ENCODE assay signal across 8 cellular contexts in genomic region chr3:177824190-177824786, GRCh38.
A peak's percentile ranks its signal among the peaks of the same experiment; 100 is the strongest.
DNase-seq lines count a peak whose midpoint lies in the region; TF ChIP-seq lines count a peak whose summit lies in the region.

No MANE protein-coding gene starts in this region.

- H3K9me3 ChIP-seq in CD4-positive, alpha-beta memory T cell (ENCODE audit: control insufficient read depth in 1 of 2, low read length in 2 of 2): no peaks in the 10 kb centered on the region

- H3K27me3 Mint-ChIP-seq in mesothelial cell of epicardium (ENCODE audit: low read depth): no peaks in the 10 kb centered on the region
- no peaks in the 10 kb centered on the region for H3K27me3 Mint-ChIP-seq in type B pancreatic cell
- H3K27me3 Mint-ChIP-seq in CD4-positive, alpha-beta memory T cell: no peaks in the 10 kb centered on the region
- H3K27me3 Mint-ChIP-seq in activated naive CD4-positive, alpha-beta T cell treated with anti-CD3 and anti-CD28 coated beads for 36 hours (ENCODE audit: low read depth): no peaks in the 10 kb centered on the region

- CTCF ChIA-PET in CD4-positive, alpha-beta memory T cell (lab: Charles Lee; ENCODE audit: partially characterized antibody): no interaction called here
- CTCF ChIA-PET in activated naive CD4-positive, alpha-beta T cell treated with anti-CD3 and anti-CD28 coated beads for 36 hours (lab: Charles Lee): interaction anchor here (0.7 kb wide), 1 partner anchor 462 kb away, joined by 3 read pairs; no protein-coding TSS in a partner anchor

- no peak overlapping the region for H3K4me3 ChIP-seq in CD4-positive, alpha-beta memory T cell (ENCODE audit: low read length in 2 of 2)

- H3K36me3 ChIP-seq in CD4-positive, alpha-beta memory T cell (ENCODE audit: insufficient read depth, low read length): no peaks in the 10 kb centered on the region

- H3K4me1 ChIP-seq in CD4-positive, alpha-beta memory T cell (ENCODE audit: insufficient read depth, low read length): no peaks in the 10 kb centered on the region

- H3K4me1 Mint-ChIP-seq in mesothelial cell of epicardium (peaks cover 41% of the 10 kb centered on the region), type B pancreatic cell (ENCODE audit: unreplicated experiment) (peaks cover 48% of the 10 kb centered on the region)
- peaks cover 0 to 5% (median under 1%) of the 10 kb centered on the region in 4 donors for H3K4me1 Mint-ChIP-seq in CD4-positive, alpha-beta memory T cell
- peaks cover 30% of the 10 kb centered on the region for H3K4me1 Mint-ChIP-seq in activated naive CD4-positive, alpha-beta T cell treated with anti-CD3 and anti-CD28 coated beads for 36 hours (ENCODE audit: low read depth)

- H3K27me3 ChIP-seq in CD4-positive, alpha-beta memory T cell (ENCODE audit: insufficient read depth, low read length): no peaks in the 10 kb centered on the region

- POLR2A ChIA-PET in CD4-positive, alpha-beta memory T cell (lab: Charles Lee; ENCODE audit: partially characterized antibody): no interaction called here

- H3K9me3 Mint-ChIP-seq in mesothelial cell of epicardium (no peaks in the 10 kb centered on the region), type B pancreatic cell (no peaks in the 10 kb centered on the region)
- H3K9me3 Mint-ChIP-seq in CD4-positive, alpha-beta memory T cell: no peaks in the 10 kb centered on the region
- no peaks in the 10 kb centered on the region for H3K9me3 Mint-ChIP-seq in activated naive CD4-positive, alpha-beta T cell treated with anti-CD3 and anti-CD28 coated beads for 36 hours

- TF ChIP-seq CTCF in mesothelial cell of epicardium (IDR thresholded peaks at IDR 0.05; ENCODE audit: unreplicated experiment): no peak
- no peak for TF ChIP-seq CTCF in type B pancreatic cell (conservative IDR thresholded peaks at IDR 0.05)

- no peak overlapping the region for H3K27ac ChIP-seq in CD4-positive, alpha-beta memory T cell (ENCODE audit: low read depth, low read length)

- intact Hi-C loops in CD4-positive, alpha-beta memory T cell (cut with micrococcal nuclease): no loop called here
- intact Hi-C loops in activated naive CD4-positive, alpha-beta T cell treated with anti-CD3 and anti-CD28 coated beads for 36 hours (cut with micrococcal nuclease): no loop called here

- DNase-seq in NCI-H345 (lab: John Stamatoyannopoulos, UW) (peak; percentile 81), dermis blood vessel endothelial cell (peak; percentile 77), mesothelial cell of epicardium (ENCODE audit: low spot score in 2 of 2, unreplicated experiment in 2 of 2) (no peak), type B pancreatic cell (ENCODE audit: extremely low spot score, unreplicated experiment) (no peak), NOMO-1 treated with dmso at 0.1 percent for 144 hours (lab: John Stamatoyannopoulos, UW; ENCODE audit: unreplicated experiment) (no peak), NCI-H1105 treated with DMSO at 0.1 percent for 48 hours (lab: John Stamatoyannopoulos, UW) (no peak)
- DNase-seq in CD4-positive, alpha-beta memory T cell: no peak
- no peak for DNase-seq in activated naive CD4-positive, alpha-beta T cell treated with anti-CD3 and anti-CD28 coated beads for 36 hours

- H3K36me3 Mint-ChIP-seq in mesothelial cell of epicardium (no peaks in the 10 kb centered on the region), type B pancreatic cell (no peaks in the 10 kb centered on the region)
- H3K36me3 Mint-ChIP-seq in CD4-positive, alpha-beta memory T cell: no peaks in the 10 kb centered on the region
- peaks cover 3% of the 10 kb centered on the region for H3K36me3 Mint-ChIP-seq in activated naive CD4-positive, alpha-beta T cell treated with anti-CD3 and anti-CD28 coated beads for 36 hours (ENCODE audit: low read depth)

- H3K4me3 Mint-ChIP-seq in mesothelial cell of epicardium: no peak overlapping the region
- H3K4me3 Mint-ChIP-seq in type B pancreatic cell: peak overlapping the region; percentile 62
- no peak overlapping the region for H3K4me3 Mint-ChIP-seq in CD4-positive, alpha-beta memory T cell
- no peak overlapping the region for H3K4me3 Mint-ChIP-seq in activated naive CD4-positive, alpha-beta T cell treated with anti-CD3 and anti-CD28 coated beads for 36 hours

- peak overlapping the region; percentile 90 for H3K27ac Mint-ChIP-seq in mesothelial cell of epicardium
- peak overlapping the region; percentile 64 for H3K27ac Mint-ChIP-seq in type B pancreatic cell
- peak overlapping the region in 1 of 7 donors; percentile 31 for H3K27ac Mint-ChIP-seq in CD4-positive, alpha-beta memory T cell
- no peak overlapping the region for H3K27ac Mint-ChIP-seq in activated naive CD4-positive, alpha-beta T cell treated with anti-CD3 and anti-CD28 coated beads for 36 hours

Comparison
In these comparisons a context has a peak if more than half of its experiments do, and no peak if none do; other contexts are left out.
1. DNase-seq: peak in NCI-H345 (single experiment) and dermis blood vessel endothelial cell (single experiment); none in mesothelial cell of epicardium (0 of 2), type B pancreatic cell (single experiment), CD4-positive, alpha-beta memory T cell (0 of 5), NOMO-1 treated with dmso at 0.1 percent for 144 hours (single experiment), NCI-H1105 treated with DMSO at 0.1 percent for 48 hours (single experiment) and activated naive CD4-positive, alpha-beta T cell treated with anti-CD3 and anti-CD28 coated beads for 36 hours (single experiment).